ENCODE assay signal across 16 cellular contexts in genomic region chr2:213216461-213216860, GRCh38.
DNase-seq lines count a peak whose midpoint lies in the region; ATAC-seq and TF ChIP-seq lines count a peak whose summit lies in the region.
"Had no signal": no experiment of that assay in that cellular context is flagged by ENCODE, and none has a peak within 500 bp of the region (broad histone marks: within the 10 kb centered on the region; RNA-seq: fewer than 3 reads in every experiment).

No MANE protein-coding gene starts in this region.

- H3K9me3 ChIP-seq in tibial nerve: no peaks in the 10 kb centered on the region
- H3K9me3 ChIP-seq: psoas muscle had no signal

- no peaks in the 10 kb centered on the region for H3K36me3 ChIP-seq in tibial nerve

- peak overlapping the region in 2 of 4 donors; percentile 47 to 64 for H3K27ac ChIP-seq in tibial nerve
- H3K27ac ChIP-seq: psoas muscle had no signal

- peak; percentile 78 to 84 for TF ChIP-seq EP300 in tibial nerve (IDR thresholded peaks at IDR 0.05)

- H3K4me1 ChIP-seq in tibial nerve: peaks cover 0 to 21% (median 0%) of the 10 kb centered on the region in 4 donors
- H3K4me1 ChIP-seq: psoas muscle had no signal

- DNase-seq in SIG-M5 treated with dmso at 0.1 percent for 504 hours (lab: John Stamatoyannopoulos, UW; ENCODE audit: unreplicated experiment) (peak; percentile 37), SIG-M5 (lab: John Stamatoyannopoulos, UW) (no peak), cardiac fibroblast (ENCODE audit: low read depth in 2 of 2) (peak; percentile 86 to 98), iris pigment epithelial cell (ENCODE audit: low read depth) (peak; percentile 99), tibial nerve (ENCODE audit: low spot score in 2 of 2) (no peak), dermis blood vessel endothelial cell (no peak)
- no peak for DNase-seq in activated CD4-positive, alpha-beta T cell treated with anti-CD3 and anti-CD28 coated beads for 4 hours
- DNase-seq: 8988T; activated CD4-positive, alpha-beta memory T cell treated with anti-CD3 and anti-CD28 coated beads, Interleukin-2, amount 10 ng/mL, durations not matched to agents 7 days and 5 days; aorta; effector memory CD8-positive, alpha-beta T cell; left colon; MV-4-11; psoas muscle had no signal

- no peak for ATAC-seq in HG02840 (IDR thresholded peaks at IDR 0.05; ENCODE audit: low FRiP score, unreplicated experiment)
- ATAC-seq: activated T-helper 17 cell treated with anti-CD3 and anti-CD28 coated beads, Interleukin-2, amount 50 U/mL, for 72 hours; effector memory CD8-positive, alpha-beta T cell; left colon; psoas muscle had no signal

- 34 to 35% methylated on average over 5 of the region's 5 CpGs for WGBS in tibial nerve, 2 donors

- no peak overlapping the region for H3K4me3 ChIP-seq in cardiac fibroblast (replicated peaks in 1 of 2; ENCODE audit: low read depth in 2 of 2, low read length in 2 of 2)
- H3K4me3 ChIP-seq in tibial nerve: no peak overlapping the region
- H3K4me3 ChIP-seq: psoas muscle had no signal

- no peaks in the 10 kb centered on the region for H3K27me3 ChIP-seq in tibial nerve

- no peak for TF ChIP-seq CTCF in cardiac fibroblast (IDR thresholded peaks at IDR 0.05; ENCODE audit: low read depth, low read length)
- no peak for TF ChIP-seq CTCF in tibial nerve (IDR thresholded peaks at IDR 0.05)

- TF ChIP-seq POLR2A in tibial nerve (IDR thresholded peaks at IDR 0.05): no peak

Comparison
In these comparisons a context has a peak if more than half of its experiments do, and no peak if none do; other contexts are left out.
1. DNase-seq: peak in SIG-M5 treated with dmso at 0.1 percent for 504 hours (single experiment), cardiac fibroblast (2 of 2) and iris pigment epithelial cell (single experiment); none in SIG-M5 (single experiment), tibial nerve (0 of 2), activated CD4-positive, alpha-beta T cell treated with anti-CD3 and anti-CD28 coated beads for 4 hours (0 of 2) and dermis blood vessel endothelial cell (single experiment).